In the genomic region with DNA sequence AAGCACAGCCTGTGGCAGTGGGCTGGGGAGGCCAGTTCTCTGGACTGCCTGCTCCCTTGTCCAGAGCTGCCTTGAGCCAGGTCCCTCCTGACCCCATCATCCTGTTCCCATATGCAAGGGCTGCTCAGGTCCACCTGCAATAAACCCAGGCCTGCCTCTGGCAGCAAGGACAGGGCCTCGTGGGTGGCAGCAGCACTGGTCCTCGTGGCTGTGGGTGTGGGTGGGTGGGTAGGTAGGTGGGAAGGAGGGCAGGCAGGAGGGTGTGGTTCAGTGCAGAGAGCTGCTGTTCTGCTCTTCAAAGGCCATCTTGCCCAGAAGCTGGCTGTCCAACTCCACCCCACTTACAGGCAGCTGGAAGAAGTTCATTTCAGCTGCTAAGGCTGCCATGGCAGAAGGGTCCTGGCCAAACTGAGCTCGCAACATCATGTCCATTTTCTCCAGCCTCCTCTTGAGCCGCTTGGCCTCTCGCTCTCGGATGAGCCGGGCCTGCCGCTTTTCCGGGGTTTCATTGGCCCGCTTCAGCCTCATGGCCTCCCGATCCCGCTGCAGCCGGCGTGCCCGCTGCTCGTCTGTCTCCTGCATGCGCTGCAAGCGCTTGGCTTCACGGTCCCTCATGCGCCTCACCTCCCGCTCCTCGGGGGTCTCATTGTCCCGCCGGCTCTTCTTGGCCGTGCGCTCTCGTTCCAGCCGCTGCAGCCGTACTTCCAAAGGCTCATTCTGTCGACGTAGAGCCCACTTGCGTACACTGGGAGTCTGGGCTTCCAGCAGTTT, we compare ENCODE assay signal across 2 cellular contexts.
TF ChIP-seq lines count a peak whose summit lies in the region.

No MANE protein-coding gene starts in this region.

TF ChIP-seq in IMR-90, 13 proteins besides CTCF, POLR2A, EP300 and RAD21:
- TF ChIP-seq FOS (IDR thresholded peaks at IDR 0.05; ENCODE audit: low read depth, low read length) (no peak), SMC3 (IDR thresholded peaks at IDR 0.05; ENCODE audit: low read depth, low read length) (no peak), MAFK (IDR thresholded peaks at IDR 0.05; ENCODE audit: low read depth, low read length) (no peak)

TF ChIP-seq in SK-N-SH treated with all-trans-retinoic acid at 6 μM for 48 hours, 23 proteins besides CTCF, POLR2A, EP300 and RAD21:
- TF ChIP-seq, protein P1, sequence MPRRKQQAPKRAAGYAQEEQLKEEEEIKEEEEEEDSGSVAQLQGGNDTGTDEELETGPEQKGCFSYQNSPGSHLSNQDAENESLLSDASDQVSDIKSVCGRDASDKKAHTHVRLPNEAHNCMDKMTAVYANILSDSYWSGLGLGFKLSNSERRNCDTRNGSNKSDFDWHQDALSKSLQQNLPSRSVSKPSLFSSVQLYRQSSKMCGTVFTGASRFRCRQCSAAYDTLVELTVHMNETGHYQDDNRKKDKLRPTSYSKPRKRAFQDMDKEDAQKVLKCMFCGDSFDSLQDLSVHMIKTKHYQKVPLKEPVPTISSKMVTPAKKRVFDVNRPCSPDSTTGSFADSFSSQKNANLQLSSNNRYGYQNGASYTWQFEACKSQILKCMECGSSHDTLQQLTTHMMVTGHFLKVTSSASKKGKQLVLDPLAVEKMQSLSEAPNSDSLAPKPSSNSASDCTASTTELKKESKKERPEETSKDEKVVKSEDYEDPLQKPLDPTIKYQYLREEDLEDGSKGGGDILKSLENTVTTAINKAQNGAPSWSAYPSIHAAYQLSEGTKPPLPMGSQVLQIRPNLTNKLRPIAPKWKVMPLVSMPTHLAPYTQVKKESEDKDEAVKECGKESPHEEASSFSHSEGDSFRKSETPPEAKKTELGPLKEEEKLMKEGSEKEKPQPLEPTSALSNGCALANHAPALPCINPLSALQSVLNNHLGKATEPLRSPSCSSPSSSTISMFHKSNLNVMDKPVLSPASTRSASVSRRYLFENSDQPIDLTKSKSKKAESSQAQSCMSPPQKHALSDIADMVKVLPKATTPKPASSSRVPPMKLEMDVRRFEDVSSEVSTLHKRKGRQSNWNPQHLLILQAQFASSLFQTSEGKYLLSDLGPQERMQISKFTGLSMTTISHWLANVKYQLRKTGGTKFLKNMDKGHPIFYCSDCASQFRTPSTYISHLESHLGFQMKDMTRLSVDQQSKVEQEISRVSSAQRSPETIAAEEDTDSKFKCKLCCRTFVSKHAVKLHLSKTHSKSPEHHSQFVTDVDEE (CRISPR knock-in tag; IDR thresholded peaks at IDR 0.05) = no peak
- TF ChIP-seq ZFP30 (CRISPR knock-in tag; IDR thresholded peaks at IDR 0.05) = no peak
- TF ChIP-seq CSDC2 (CRISPR knock-in tag; IDR thresholded peaks at IDR 0.05) = no peak
- TF ChIP-seq, protein P2, sequence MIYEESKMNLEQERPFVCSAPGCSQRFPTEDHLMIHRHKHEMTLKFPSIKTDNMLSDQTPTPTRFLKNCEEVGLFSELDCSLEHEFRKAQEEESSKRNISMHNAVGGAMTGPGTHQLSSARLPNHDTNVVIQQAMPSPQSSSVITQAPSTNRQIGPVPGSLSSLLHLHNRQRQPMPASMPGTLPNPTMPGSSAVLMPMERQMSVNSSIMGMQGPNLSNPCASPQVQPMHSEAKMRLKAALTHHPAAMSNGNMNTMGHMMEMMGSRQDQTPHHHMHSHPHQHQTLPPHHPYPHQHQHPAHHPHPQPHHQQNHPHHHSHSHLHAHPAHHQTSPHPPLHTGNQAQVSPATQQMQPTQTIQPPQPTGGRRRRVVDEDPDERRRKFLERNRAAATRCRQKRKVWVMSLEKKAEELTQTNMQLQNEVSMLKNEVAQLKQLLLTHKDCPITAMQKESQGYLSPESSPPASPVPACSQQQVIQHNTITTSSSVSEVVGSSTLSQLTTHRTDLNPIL (CRISPR knock-in tag; IDR thresholded peaks at IDR 0.05; ENCODE audit: low read depth) = no peak
- no peak for TF ChIP-seq ZFP3 (CRISPR knock-in tag; IDR thresholded peaks at IDR 0.05)
- TF ChIP-seq, protein P3, sequence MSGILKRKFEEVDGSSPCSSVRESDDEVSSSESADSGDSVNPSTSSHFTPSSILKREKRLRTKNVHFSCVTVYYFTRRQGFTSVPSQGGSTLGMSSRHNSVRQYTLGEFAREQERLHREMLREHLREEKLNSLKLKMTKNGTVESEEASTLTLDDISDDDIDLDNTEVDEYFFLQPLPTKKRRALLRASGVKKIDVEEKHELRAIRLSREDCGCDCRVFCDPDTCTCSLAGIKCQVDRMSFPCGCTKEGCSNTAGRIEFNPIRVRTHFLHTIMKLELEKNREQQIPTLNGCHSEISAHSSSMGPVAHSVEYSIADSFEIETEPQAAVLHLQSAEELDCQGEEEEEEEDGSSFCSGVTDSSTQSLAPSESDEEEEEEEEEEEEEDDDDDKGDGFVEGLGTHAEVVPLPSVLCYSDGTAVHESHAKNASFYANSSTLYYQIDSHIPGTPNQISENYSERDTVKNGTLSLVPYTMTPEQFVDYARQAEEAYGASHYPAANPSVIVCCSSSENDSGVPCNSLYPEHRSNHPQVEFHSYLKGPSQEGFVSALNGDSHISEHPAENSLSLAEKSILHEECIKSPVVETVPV (CRISPR knock-in tag; IDR thresholded peaks at IDR 0.05) = no peak
TF ChIP-seq in SK-N-SH treated with all-trans-retinoic acid at 6 μM for 48 hours: peak in this region for 0.
